In the genomic region with DNA sequence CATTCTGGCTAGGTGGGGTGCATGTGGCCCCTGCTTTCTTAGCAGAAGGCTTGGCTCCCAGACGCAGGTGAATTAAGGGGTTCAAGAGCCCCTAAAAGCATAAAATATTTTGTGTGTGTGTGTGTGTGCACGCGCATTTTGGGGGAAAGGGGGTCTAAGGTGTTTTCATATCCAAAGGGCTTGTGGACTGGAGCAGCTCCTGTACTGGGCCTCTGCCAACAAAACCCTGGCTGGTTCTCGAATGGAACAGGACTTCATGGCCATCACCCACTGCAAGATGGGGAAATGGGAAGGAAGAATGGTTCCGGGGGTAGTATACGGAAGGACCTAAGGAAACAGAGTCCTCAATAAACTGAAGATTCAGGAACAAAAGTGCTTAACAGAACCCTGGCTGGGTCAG, we compare ENCODE assay signal across 8 cellular contexts. TPM values are rescaled to one million over a fixed set of nuclear protein-coding genes. Genes with fewer than 3 reads are reported as not detected.
DNase-seq lines count a peak whose midpoint lies in the region; ATAC-seq and TF ChIP-seq lines count a peak whose summit lies in the region.
"Had no signal": no experiment of that assay in that cellular context is flagged by ENCODE, and none has a peak within 500 bp of the region (broad histone marks: within the 10 kb centered on the region; RNA-seq: fewer than 3 reads in every experiment).

No MANE protein-coding gene starts in this region.

- POLR2A ChIA-PET in activated CD8-positive, alpha-beta T cell treated with anti-CD3 and anti-CD28 coated beads, Interleukin-2, amount 10 ng/mL, durations not matched to agents 7 days and 5 days (lab: Charles Lee): interaction anchor here (0.7 to 8.3 kb wide), 5 partner anchors 9 to 55 kb away, joined by 3 to 94 read pairs (median 3); a partner anchor contains a TSS

- H3K4me3 ChIP-seq in DOHH2 (ENCODE audit: low read length): no peak overlapping the region

- no peaks in the 10 kb centered on the region for H3K27me3 Mint-ChIP-seq in activated CD8-positive, alpha-beta T cell treated with anti-CD3 and anti-CD28 coated beads, Interleukin-2, amount 10 ng/mL, durations not matched to agents 7 days and 5 days (ENCODE audit: low read depth)
- H3K27me3 Mint-ChIP-seq in neural crest cell (ENCODE audit: low read depth): no peaks in the 10 kb centered on the region

- H3K27me3 ChIP-seq in DOHH2 (ENCODE audit: control insufficient read depth, low read length): peaks cover 53% of the 10 kb centered on the region
- H3K27me3 ChIP-seq: hepatocyte had no signal

- H3K79me2 ChIP-seq in DOHH2 (ENCODE audit: control insufficient read depth, low read length): no peaks in the 10 kb centered on the region

- TF ChIP-seq CTCF in DOHH2 (IDR thresholded peaks at IDR 0.05; ENCODE audit: low read depth, low read length, poor library complexity, severe bottlenecking) (no peak), neural crest cell (conservative IDR thresholded peaks at IDR 0.05) (no peak)

- H3K4me1 Mint-ChIP-seq in activated CD8-positive, alpha-beta T cell treated with anti-CD3 and anti-CD28 coated beads, Interleukin-2, amount 10 ng/mL, durations not matched to agents 7 days and 5 days (ENCODE audit: low read depth): peaks cover 61% of the 10 kb centered on the region
- H3K4me1 Mint-ChIP-seq in neural crest cell: peaks cover 54% of the 10 kb centered on the region

- no peaks in the 10 kb centered on the region for H3K9me2 ChIP-seq in DOHH2 (replicated peaks; ENCODE audit: control insufficient read depth, low read length)

- H3K27ac Mint-ChIP-seq in activated CD8-positive, alpha-beta T cell treated with anti-CD3 and anti-CD28 coated beads, Interleukin-2, amount 10 ng/mL, durations not matched to agents 7 days and 5 days: peak overlapping the region; percentile 44
- peak overlapping the region; percentile 96 for H3K27ac Mint-ChIP-seq in neural crest cell (ENCODE audit: unreplicated experiment)

- no peaks in the 10 kb centered on the region for H3K36me3 ChIP-seq in DOHH2 (ENCODE audit: control insufficient read depth, low read length)

- peak overlapping the region; percentile 41; the same call in 1 of the 2 replicates for H3K4me2 ChIP-seq in DOHH2 (ENCODE audit: low read length)

- peaks cover 44% of the 10 kb centered on the region for H3K4me1 ChIP-seq in DOHH2 (ENCODE audit: control insufficient read depth, low read length)

- peak overlapping the region; percentile 36 for H3K4me3 Mint-ChIP-seq in activated CD8-positive, alpha-beta T cell treated with anti-CD3 and anti-CD28 coated beads, Interleukin-2, amount 10 ng/mL, durations not matched to agents 7 days and 5 days
- peak overlapping the region; percentile 94 for H3K4me3 Mint-ChIP-seq in neural crest cell

- CTCF ChIA-PET in activated CD8-positive, alpha-beta T cell treated with anti-CD3 and anti-CD28 coated beads, Interleukin-2, amount 10 ng/mL, durations not matched to agents 7 days and 5 days (lab: Charles Lee): interaction anchor here (0.6 to 8.0 kb wide), 21 partner anchors 9 to 231 kb away, joined by 3 to 106 read pairs (median 6); a partner anchor contains a TSS

- no peak for ATAC-seq in activated CD8-positive, alpha-beta T cell treated with anti-CD3 and anti-CD28 coated beads, Interleukin-2, amount 10 ng/mL, durations not matched to agents 7 days and 5 days
- ATAC-seq in HG02884 (IDR thresholded peaks at IDR 0.05; ENCODE audit: unreplicated experiment) (no peak), HG03025 (IDR thresholded peaks at IDR 0.05; ENCODE audit: low FRiP score, unreplicated experiment) (no peak)

- peaks cover 45% of the 10 kb centered on the region for H3K36me3 Mint-ChIP-seq in activated CD8-positive, alpha-beta T cell treated with anti-CD3 and anti-CD28 coated beads, Interleukin-2, amount 10 ng/mL, durations not matched to agents 7 days and 5 days (ENCODE audit: low read depth)
- peaks cover 3% of the 10 kb centered on the region for H3K36me3 Mint-ChIP-seq in neural crest cell (ENCODE audit: low read depth)

- no peaks in the 10 kb centered on the region for H3K9me3 ChIP-seq in DOHH2 (ENCODE audit: control insufficient read depth, insufficient read depth, low read length)

- H3F3A ChIP-seq in DOHH2 (ENCODE audit: control insufficient read depth, insufficient read depth): no peaks in the 10 kb centered on the region; the same call in 1 of the 2 replicates

- H3K9me3 Mint-ChIP-seq in activated CD8-positive, alpha-beta T cell treated with anti-CD3 and anti-CD28 coated beads, Interleukin-2, amount 10 ng/mL, durations not matched to agents 7 days and 5 days (ENCODE audit: insufficient read depth): no peaks in the 10 kb centered on the region
- H3K9me3 Mint-ChIP-seq in neural crest cell: no peaks in the 10 kb centered on the region

- H4K20me1 ChIP-seq in DOHH2 (ENCODE audit: control insufficient read depth, insufficient read depth, low read depth, low read length): no peaks in the 10 kb centered on the region

- H3K27ac ChIP-seq in DOHH2 (ENCODE audit: low read depth, low read length): no peak overlapping the region

- no peak for DNase-seq in activated CD8-positive, alpha-beta T cell treated with anti-CD3 and anti-CD28 coated beads, Interleukin-2, amount 10 ng/mL, durations not matched to agents 7 days and 5 days
- no peak for DNase-seq in neural crest cell (ENCODE audit: low read depth, low spot score)
- DNase-seq in NOMO-1 treated with dmso at 0.1 percent for 144 hours (lab: John Stamatoyannopoulos, UW; ENCODE audit: unreplicated experiment): no peak

RNA-seq across cellular contexts. Expression of a gene that starts 3.9 kb away (rescaled TPM):
- total RNA-seq in activated CD8-positive, alpha-beta T cell treated with anti-CD3 and anti-CD28 coated beads, Interleukin-2, amount 10 ng/mL, durations not matched to agents 7 days and 5 days: 10 to 100 TPM; 21.6 to 24.5 TPM
- 118 and 122 TPM in 2 replicates for total RNA-seq in neural crest cell

RNA-seq across cellular contexts. Expression of a gene that starts 9.5 kb away (rescaled TPM):
- 100 to 1,000 TPM; 133 to 141 TPM for total RNA-seq in activated CD8-positive, alpha-beta T cell treated with anti-CD3 and anti-CD28 coated beads, Interleukin-2, amount 10 ng/mL, durations not matched to agents 7 days and 5 days
- 67.5 and 68.4 TPM in 2 replicates for total RNA-seq in neural crest cell

RNA-seq across cellular contexts. Expression of a gene that starts 19.2 kb away (rescaled TPM):
- total RNA-seq in activated CD8-positive, alpha-beta T cell treated with anti-CD3 and anti-CD28 coated beads, Interleukin-2, amount 10 ng/mL, durations not matched to agents 7 days and 5 days: 1 to 10 TPM; 6.5 to 8.6 TPM
- 4.8 and 5.2 TPM in 2 replicates for total RNA-seq in neural crest cell

RNA-seq across cellular contexts. Expression of a gene that starts 19.8 kb away (rescaled TPM):
- not detected for total RNA-seq in activated CD8-positive, alpha-beta T cell treated with anti-CD3 and anti-CD28 coated beads, Interleukin-2, amount 10 ng/mL, durations not matched to agents 7 days and 5 days
- not detected in 2 replicates for total RNA-seq in neural crest cell
- total RNA-seq: hepatocyte, NCI-H460 had no signal

RNA-seq across cellular contexts. Expression of a gene that starts 20.0 kb away (rescaled TPM):
- total RNA-seq in activated CD8-positive, alpha-beta T cell treated with anti-CD3 and anti-CD28 coated beads, Interleukin-2, amount 10 ng/mL, durations not matched to agents 7 days and 5 days: 100 to 1,000 TPM; 184 to 185 TPM
- total RNA-seq in neural crest cell: 293 and 298 TPM in 2 replicates
